ENCODE assay signal across 8 cellular contexts in genomic region chr3:45387636-45388348, GRCh38. TPM values are rescaled to one million over a fixed set of nuclear protein-coding genes. Genes with fewer than 3 reads are reported as not detected.
A peak's percentile ranks its signal among the peaks of the same experiment; 100 is the strongest.
DNase-seq lines count a peak whose midpoint lies in the region; ATAC-seq and TF ChIP-seq lines count a peak whose summit lies in the region.

No MANE protein-coding gene starts in this region.

- H3K9ac ChIP-seq in liver (ENCODE audit: low read depth in 1 of 2, low read length in 2 of 2), result peak overlapping the region in 1 of 2 donors; percentile 11

- H3K4me3 Mint-ChIP-seq in CD4-positive, alpha-beta T cell, result peak overlapping the region; percentile 98
- H3K4me3 Mint-ChIP-seq in activated naive CD8-positive, alpha-beta T cell treated with anti-CD3 and anti-CD28 coated beads for 36 hours, result peak overlapping the region; percentile 99

- peaks cover 25% of the 10 kb centered on the region for H3K4me1 Mint-ChIP-seq in CD4-positive, alpha-beta T cell (ENCODE audit: low read depth)
- peaks cover 10% of the 10 kb centered on the region for H3K4me1 Mint-ChIP-seq in activated naive CD8-positive, alpha-beta T cell treated with anti-CD3 and anti-CD28 coated beads for 36 hours

- H3K27ac Mint-ChIP-seq in CD4-positive, alpha-beta T cell, result peak overlapping the region; percentile 74
- H3K27ac Mint-ChIP-seq in activated naive CD8-positive, alpha-beta T cell treated with anti-CD3 and anti-CD28 coated beads for 36 hours, result peak overlapping the region; percentile 72

- peaks cover 5% of the 10 kb centered on the region for H3K27me3 ChIP-seq in CD4-positive, alpha-beta T cell (ENCODE audit: control insufficient read depth, insufficient read depth, low read length)
- no peaks in the 10 kb centered on the region for H3K27me3 ChIP-seq in liver (ENCODE audit: control insufficient read depth in 4 of 4, insufficient read depth in 4 of 4, low read length in 3 of 4)
- no peaks in the 10 kb centered on the region for H3K27me3 ChIP-seq in upper lobe of right lung

- peaks cover 19% of the 10 kb centered on the region for H3K27me3 Mint-ChIP-seq in CD4-positive, alpha-beta T cell
- H3K27me3 Mint-ChIP-seq in activated naive CD8-positive, alpha-beta T cell treated with anti-CD3 and anti-CD28 coated beads for 36 hours, result no peaks in the 10 kb centered on the region

- H3K4me1 ChIP-seq in HEK293 (ENCODE audit: control insufficient read depth, insufficient read depth, low read length) (no peaks in the 10 kb centered on the region), liver (ENCODE audit: control insufficient read depth in 4 of 4, insufficient read depth in 4 of 4, low read length in 3 of 4) (peaks cover 3 to 16% (median 11%) of the 10 kb centered on the region in 4 donors), upper lobe of right lung (peaks cover 10% of the 10 kb centered on the region)

- H3K4me3 ChIP-seq in HEK293 (ENCODE audit: low read depth, low read length) (peak overlapping the region; percentile 43), liver (ENCODE audit: low read depth in 1 of 3, low read length in 3 of 3) (peak overlapping the region; percentile 41 to 81 (median 77)), upper lobe of right lung (peak overlapping the region; percentile 64)

- no peaks in the 10 kb centered on the region for H3K9me3 Mint-ChIP-seq in CD4-positive, alpha-beta T cell
- H3K9me3 Mint-ChIP-seq in activated naive CD8-positive, alpha-beta T cell treated with anti-CD3 and anti-CD28 coated beads for 36 hours, result no peaks in the 10 kb centered on the region

- TF ChIP-seq RAD21 in liver (IDR thresholded peaks at IDR 0.05), result no peak

- TF ChIP-seq CTCF in CD4-positive, alpha-beta T cell (IDR thresholded peaks at IDR 0.05), result no peak
- TF ChIP-seq CTCF in HEK293 (tag by site-specific recombination; IDR thresholded peaks at IDR 0.05) (no peak), liver (IDR thresholded peaks at IDR 0.05; ENCODE audit: low read depth, low read length, missing input control) (no peak), upper lobe of right lung (IDR thresholded peaks at IDR 0.05) (no peak)

- DNase-seq in CD4-positive, alpha-beta T cell, result no peak
- DNase-seq in activated naive CD8-positive, alpha-beta T cell treated with anti-CD3 and anti-CD28 coated beads for 36 hours, result no peak
- DNase-seq in upper lobe of right lung (no peak), NCI-H1930 (lab: John Stamatoyannopoulos, UW) (no peak)

- intact Hi-C loops in CD4-positive, alpha-beta T cell (cut with DNase I, micrococcal nuclease), result no loop called here
- intact Hi-C loops in upper lobe of right lung (cut with DNase I), result no loop called here

- no peaks in the 10 kb centered on the region for H3K9me3 ChIP-seq in CD4-positive, alpha-beta T cell (ENCODE audit: control insufficient read depth, low read length)
- H3K9me3 ChIP-seq in HEK293 (ENCODE audit: control insufficient read depth, insufficient read depth, low read depth, low read length) (no peaks in the 10 kb centered on the region), liver (ENCODE audit: control insufficient read depth in 4 of 4, low read length in 3 of 4) (no peaks in the 10 kb centered on the region), upper lobe of right lung (no peaks in the 10 kb centered on the region)

- POLR2A ChIA-PET in CD4-positive, alpha-beta T cell (lab: Charles Lee), result interaction anchor here (0.6 to 1.4 kb wide), 2 partner anchors 302 to 411 kb away, joined by 3 read pairs; partner anchors contain the start of gene EXOSC7
- POLR2A ChIA-PET in HEK293 (lab: Yijun Ruan, JAX), result no interaction called here

- no peak overlapping the region for H3K27ac ChIP-seq in CD4-positive, alpha-beta T cell (ENCODE audit: low read depth, low read length)
- H3K27ac ChIP-seq in HEK293 (ENCODE audit: extremely low read depth, low read depth, low read length) (no peak overlapping the region), liver (ENCODE audit: low read depth in 1 of 2, low read length in 2 of 2) (no peak overlapping the region), upper lobe of right lung (no peak overlapping the region)

- WGBS in liver, result 54% methylated on average over 15 of the region's 15 CpGs

- CTCF ChIA-PET in CD4-positive, alpha-beta T cell (lab: Charles Lee), result no interaction called here
- CTCF ChIA-PET in HEK293 (lab: Yijun Ruan, JAX), result interaction anchor here (0.6 kb wide), 1 partner anchor 170 kb away, joined by 4 read pairs; no protein-coding TSS in a partner anchor

- ATAC-seq in CD4-positive, alpha-beta T cell (ENCODE audit: poor library complexity), result no peak
- ATAC-seq in upper lobe of right lung (no peak), HG03342 (IDR thresholded peaks at IDR 0.05; ENCODE audit: unreplicated experiment) (no peak), HG02884 (IDR thresholded peaks at IDR 0.05; ENCODE audit: unreplicated experiment) (no peak)

- H3K36me3 Mint-ChIP-seq in CD4-positive, alpha-beta T cell (ENCODE audit: low read depth), result peaks cover 24% of the 10 kb centered on the region
- peaks cover 8% of the 10 kb centered on the region for H3K36me3 Mint-ChIP-seq in activated naive CD8-positive, alpha-beta T cell treated with anti-CD3 and anti-CD28 coated beads for 36 hours

- H3K36me3 ChIP-seq in HEK293 (ENCODE audit: control insufficient read depth in 2 of 2, insufficient read depth in 1 of 2, low read length in 2 of 2) (peaks cover 4 to 12% of the 10 kb centered on the region in 2 experiments; a peak in 1 of 3 replicates), liver (ENCODE audit: control insufficient read depth in 4 of 4, insufficient read depth in 3 of 4, low read depth in 1 of 4, low read length in 3 of 4) (peaks cover 0 to 4% (median 0%) of the 10 kb centered on the region in 4 donors), upper lobe of right lung (peaks cover 12% of the 10 kb centered on the region)

TF ChIP-seq in HEK293, 187 proteins besides CTCF, POLR2A, EP300 and RAD21 (continues in another document):
- no peak for TF ChIP-seq KLF7 (tag by site-specific recombination; IDR thresholded peaks at IDR 0.05; ENCODE audit: borderline replicate concordance)
- TF ChIP-seq, protein P1, sequence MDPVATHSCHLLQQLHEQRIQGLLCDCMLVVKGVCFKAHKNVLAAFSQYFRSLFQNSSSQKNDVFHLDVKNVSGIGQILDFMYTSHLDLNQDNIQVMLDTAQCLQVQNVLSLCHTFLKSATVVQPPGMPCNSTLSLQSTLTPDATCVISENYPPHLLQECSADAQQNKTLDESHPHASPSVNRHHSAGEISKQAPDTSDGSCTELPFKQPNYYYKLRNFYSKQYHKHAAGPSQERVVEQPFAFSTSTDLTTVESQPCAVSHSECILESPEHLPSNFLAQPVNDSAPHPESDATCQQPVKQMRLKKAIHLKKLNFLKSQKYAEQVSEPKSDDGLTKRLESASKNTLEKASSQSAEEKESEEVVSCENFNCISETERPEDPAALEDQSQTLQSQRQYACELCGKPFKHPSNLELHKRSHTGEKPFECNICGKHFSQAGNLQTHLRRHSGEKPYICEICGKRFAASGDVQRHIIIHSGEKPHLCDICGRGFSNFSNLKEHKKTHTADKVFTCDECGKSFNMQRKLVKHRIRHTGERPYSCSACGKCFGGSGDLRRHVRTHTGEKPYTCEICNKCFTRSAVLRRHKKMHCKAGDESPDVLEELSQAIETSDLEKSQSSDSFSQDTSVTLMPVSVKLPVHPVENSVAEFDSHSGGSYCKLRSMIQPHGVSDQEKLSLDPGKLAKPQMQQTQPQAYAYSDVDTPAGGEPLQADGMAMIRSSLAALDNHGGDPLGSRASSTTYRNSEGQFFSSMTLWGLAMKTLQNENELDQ (tag by site-specific recombination; IDR thresholded peaks at IDR 0.05; ENCODE audit: low read depth), result no peak

TF ChIP-seq in liver, 16 proteins besides CTCF, POLR2A, EP300 and RAD21:
- TF ChIP-seq ATF3 (IDR thresholded peaks at IDR 0.05), result no peak
- TF ChIP-seq HNF4G (IDR thresholded peaks at IDR 0.05), result no peak
- TF ChIP-seq, protein P2, sequence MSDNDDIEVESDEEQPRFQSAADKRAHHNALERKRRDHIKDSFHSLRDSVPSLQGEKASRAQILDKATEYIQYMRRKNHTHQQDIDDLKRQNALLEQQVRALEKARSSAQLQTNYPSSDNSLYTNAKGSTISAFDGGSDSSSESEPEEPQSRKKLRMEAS (IDR thresholded peaks at IDR 0.05), result no peak
- no peak for TF ChIP-seq GABPA (IDR thresholded peaks at IDR 0.05 in 1 of 2, conservative IDR thresholded peaks at IDR 0.05 in 1 of 2)
- no peak for TF ChIP-seq FOXA1 (IDR thresholded peaks at IDR 0.05)
TF ChIP-seq in liver: peak in this region for 0.

RNA-seq across cellular contexts. Expression of gene LARS2, which starts 0.6 kb away (rescaled TPM):
- 10 to 100 TPM; 16.6 to 17.7 TPM for total RNA-seq in CD4-positive, alpha-beta T cell
- total RNA-seq in activated naive CD8-positive, alpha-beta T cell treated with anti-CD3 and anti-CD28 coated beads for 36 hours, result 10 to 100 TPM; 39.4 to 42.1 TPM
- total RNA-seq in liver (10 to 100 TPM; 12.6 to 15.6 TPM), upper lobe of right lung (15.5 TPM)
- polyA plus RNA-seq in liver, result 10 to 100 TPM in 1 of 2 donors, 1 to 10 TPM in 1; 3.9 to 13.1 TPM
